1 cellular context compared by ENCODE assay signal in genomic region chr3:126932188-126932931, GRCh38.
TF ChIP-seq lines count a peak whose summit lies in the region.

No MANE protein-coding gene starts in this region.

TF ChIP-seq in HepG2, 621 proteins besides CTCF, POLR2A, EP300 and RAD21:
- TF ChIP-seq, protein P1, sequence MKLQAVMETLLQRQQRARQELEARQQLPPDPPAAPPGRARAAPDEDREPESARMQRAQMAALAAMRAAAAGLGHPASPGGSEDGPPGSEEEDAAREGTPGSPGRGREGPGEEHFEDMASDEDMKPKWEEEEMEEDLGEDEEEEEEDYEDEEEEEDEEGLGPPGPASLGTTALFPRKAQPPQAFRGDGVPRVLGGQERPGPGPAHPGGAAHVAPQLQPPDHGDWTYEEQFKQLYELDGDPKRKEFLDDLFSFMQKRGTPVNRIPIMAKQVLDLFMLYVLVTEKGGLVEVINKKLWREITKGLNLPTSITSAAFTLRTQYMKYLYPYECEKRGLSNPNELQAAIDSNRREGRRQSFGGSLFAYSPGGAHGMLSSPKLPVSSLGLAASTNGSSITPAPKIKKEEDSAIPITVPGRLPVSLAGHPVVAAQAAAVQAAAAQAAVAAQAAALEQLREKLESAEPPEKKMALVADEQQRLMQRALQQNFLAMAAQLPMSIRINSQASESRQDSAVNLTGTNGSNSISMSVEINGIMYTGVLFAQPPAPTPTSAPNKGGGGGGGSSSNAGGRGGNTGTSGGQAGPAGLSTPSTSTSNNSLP (IDR thresholded peaks at IDR 0.05; ENCODE audit: low read depth, low read length): no peak
- TF ChIP-seq CHCHD3 (CRISPR knock-in tag; IDR thresholded peaks at IDR 0.05) (no peak), ZNF510 (CRISPR knock-in tag; IDR thresholded peaks at IDR 0.05; ENCODE audit: low read depth) (no peak), ELF3 (CRISPR knock-in tag; IDR thresholded peaks at IDR 0.05) (no peak), PRDM4 (CRISPR knock-in tag; IDR thresholded peaks at IDR 0.05; ENCODE audit: borderline replicate concordance) (no peak), ZNF558 (CRISPR knock-in tag; IDR thresholded peaks at IDR 0.05; ENCODE audit: borderline replicate concordance) (no peak), ZNF629 (CRISPR knock-in tag; conservative IDR thresholded peaks at IDR 0.05) (no peak), ZNF660 (CRISPR knock-in tag; IDR thresholded peaks at IDR 0.05; ENCODE audit: borderline replicate concordance, low read depth) (no peak)
- TF ChIP-seq, protein P2, sequence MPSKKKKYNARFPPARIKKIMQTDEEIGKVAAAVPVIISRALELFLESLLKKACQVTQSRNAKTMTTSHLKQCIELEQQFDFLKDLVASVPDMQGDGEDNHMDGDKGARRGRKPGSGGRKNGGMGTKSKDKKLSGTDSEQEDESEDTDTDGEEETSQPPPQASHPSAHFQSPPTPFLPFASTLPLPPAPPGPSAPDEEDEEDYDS (CRISPR knock-in tag; IDR thresholded peaks at IDR 0.05): no peak
TF ChIP-seq in HepG2: peak in this region for 0.
